ENCODE assay signal across 1 cellular context in genomic region chr11:65569973-65570918, GRCh38.
TF ChIP-seq lines count a peak whose summit lies in the region.

ZNRD2 (plus strand) TSS chr11:65570477; CDS start chr11:65570492, 15 bp downstream.

TF ChIP-seq in HepG2, 621 proteins besides CTCF, POLR2A, EP300 and RAD21 (continued from another document and continues in another):
- TF ChIP-seq THAP9 (CRISPR knock-in tag; IDR thresholded peaks at IDR 0.05; ENCODE audit: borderline replicate concordance): peak; percentile 96
- no peak for TF ChIP-seq NCOA5 (CRISPR knock-in tag; IDR thresholded peaks at IDR 0.05)
- no peak for TF ChIP-seq ONECUT2 (CRISPR knock-in tag; IDR thresholded peaks at IDR 0.05)
- peak; percentile 62 for TF ChIP-seq HMGXB3 (CRISPR knock-in tag; IDR thresholded peaks at IDR 0.05; ENCODE audit: borderline replicate concordance)
- no peak for TF ChIP-seq ZNF17 (CRISPR knock-in tag; IDR thresholded peaks at IDR 0.05)
- peak; percentile 81 for TF ChIP-seq ZNF543 (CRISPR knock-in tag; IDR thresholded peaks at IDR 0.05)
- peak; percentile 59 for TF ChIP-seq MED8 (CRISPR knock-in tag; IDR thresholded peaks at IDR 0.05; ENCODE audit: insufficient replicate concordance)
- TF ChIP-seq CBFB (CRISPR knock-in tag; IDR thresholded peaks at IDR 0.05): no peak; the same call in none of the 2 replicates
- TF ChIP-seq MIER3 (CRISPR knock-in tag; IDR thresholded peaks at IDR 0.05; ENCODE audit: borderline replicate concordance): peak; percentile 71; the same call in 1 of the 2 replicates
- TF ChIP-seq, protein P1, sequence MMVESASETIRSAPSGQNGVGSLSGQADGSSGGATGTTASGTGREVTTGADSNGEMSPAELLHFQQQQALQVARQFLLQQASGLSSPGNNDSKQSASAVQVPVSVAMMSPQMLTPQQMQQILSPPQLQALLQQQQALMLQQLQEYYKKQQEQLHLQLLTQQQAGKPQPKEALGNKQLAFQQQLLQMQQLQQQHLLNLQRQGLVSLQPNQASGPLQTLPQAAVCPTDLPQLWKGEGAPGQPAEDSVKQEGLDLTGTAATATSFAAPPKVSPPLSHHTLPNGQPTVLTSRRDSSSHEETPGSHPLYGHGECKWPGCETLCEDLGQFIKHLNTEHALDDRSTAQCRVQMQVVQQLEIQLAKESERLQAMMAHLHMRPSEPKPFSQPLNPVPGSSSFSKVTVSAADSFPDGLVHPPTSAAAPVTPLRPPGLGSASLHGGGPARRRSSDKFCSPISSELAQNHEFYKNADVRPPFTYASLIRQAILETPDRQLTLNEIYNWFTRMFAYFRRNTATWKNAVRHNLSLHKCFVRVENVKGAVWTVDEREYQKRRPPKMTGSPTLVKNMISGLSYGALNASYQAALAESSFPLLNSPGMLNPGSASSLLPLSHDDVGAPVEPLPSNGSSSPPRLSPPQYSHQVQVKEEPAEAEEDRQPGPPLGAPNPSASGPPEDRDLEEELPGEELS (CRISPR knock-in tag; IDR thresholded peaks at IDR 0.05): peak; percentile 55
- TF ChIP-seq PLSCR1 (CRISPR knock-in tag; IDR thresholded peaks at IDR 0.05; ENCODE audit: borderline replicate concordance): no peak
- peak; percentile 98 for TF ChIP-seq KDM5A (IDR thresholded peaks at IDR 0.05; ENCODE audit: borderline replicate concordance, low read length)
- TF ChIP-seq ZFP36L1 (CRISPR knock-in tag; IDR thresholded peaks at IDR 0.05): no peak; the same call in 1 of the 2 replicates
- TF ChIP-seq TFAP4 (IDR thresholded peaks at IDR 0.05; ENCODE audit: borderline replicate concordance, low read depth): 0 out of 2 replicates have a peak, but pooled peaks have one; percentile 28
- no peak for TF ChIP-seq ZMAT5 (CRISPR knock-in tag; IDR thresholded peaks at IDR 0.05; ENCODE audit: borderline replicate concordance, low read depth)
- TF ChIP-seq, protein P2, sequence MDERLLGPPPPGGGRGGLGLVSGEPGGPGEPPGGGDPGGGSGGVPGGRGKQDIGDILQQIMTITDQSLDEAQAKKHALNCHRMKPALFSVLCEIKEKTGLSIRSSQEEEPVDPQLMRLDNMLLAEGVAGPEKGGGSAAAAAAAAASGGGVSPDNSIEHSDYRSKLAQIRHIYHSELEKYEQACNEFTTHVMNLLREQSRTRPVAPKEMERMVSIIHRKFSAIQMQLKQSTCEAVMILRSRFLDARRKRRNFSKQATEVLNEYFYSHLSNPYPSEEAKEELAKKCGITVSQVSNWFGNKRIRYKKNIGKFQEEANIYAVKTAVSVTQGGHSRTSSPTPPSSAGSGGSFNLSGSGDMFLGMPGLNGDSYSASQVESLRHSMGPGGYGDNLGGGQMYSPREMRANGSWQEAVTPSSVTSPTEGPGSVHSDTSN (CRISPR knock-in tag; IDR thresholded peaks at IDR 0.05): no peak
- no peak for TF ChIP-seq ZNF605 (CRISPR knock-in tag; IDR thresholded peaks at IDR 0.05)
- TF ChIP-seq ZNF556 (CRISPR knock-in tag; IDR thresholded peaks at IDR 0.05; ENCODE audit: borderline replicate concordance): peak; percentile 76; the same call in 1 of the 2 replicates
- TF ChIP-seq FOXO1 (CRISPR knock-in tag; IDR thresholded peaks at IDR 0.05): peak; percentile 82
- no peak for TF ChIP-seq ADNP (CRISPR knock-in tag; IDR thresholded peaks at IDR 0.05)
- TF ChIP-seq TCF12 (IDR thresholded peaks at IDR 0.05): no peak
- peak; percentile 50; the same call in 1 of the 2 replicates for TF ChIP-seq TCF12 (CRISPR knock-in tag; IDR thresholded peaks at IDR 0.05)
- TF ChIP-seq TCF7 (IDR thresholded peaks at IDR 0.05; ENCODE audit: low read depth): 0 out of 2 replicates have a peak, but pooled peaks have one; percentile 14
- TF ChIP-seq RFX3 (CRISPR knock-in tag; IDR thresholded peaks at IDR 0.05): peak; percentile 50; the same call in 1 of the 2 replicates
- TF ChIP-seq ZNF343 (CRISPR knock-in tag; IDR thresholded peaks at IDR 0.05): peak; percentile 71; the same call in 1 of the 2 replicates
- TF ChIP-seq KAT7 (CRISPR knock-in tag; IDR thresholded peaks at IDR 0.05; ENCODE audit: borderline replicate concordance): peak; percentile 70; the same call in 1 of the 2 replicates
- peak; percentile 95 for TF ChIP-seq IRF2 (CRISPR knock-in tag; IDR thresholded peaks at IDR 0.05)
- no peak for TF ChIP-seq IRX3 (CRISPR knock-in tag; IDR thresholded peaks at IDR 0.05; ENCODE audit: borderline replicate concordance, low read depth)
- peak; percentile 72; the same call in 1 of the 2 replicates for TF ChIP-seq TAF1 (CRISPR knock-in tag; IDR thresholded peaks at IDR 0.05)
- no peak for TF ChIP-seq CC2D1A (CRISPR knock-in tag; IDR thresholded peaks at IDR 0.05)
- TF ChIP-seq ELF1 (CRISPR knock-in tag; IDR thresholded peaks at IDR 0.05): peak; percentile 90
- no peak for TF ChIP-seq PCBP2 (optimal IDR thresholded peaks at IDR 0.05; ENCODE audit: low read depth, low read length, poor library complexity, severe bottlenecking)
- TF ChIP-seq ZGPAT (CRISPR knock-in tag; IDR thresholded peaks at IDR 0.05): peak; percentile 96
- TF ChIP-seq ZNF530 (CRISPR knock-in tag; IDR thresholded peaks at IDR 0.05; ENCODE audit: low read depth): no peak
- TF ChIP-seq ZNF253 (CRISPR knock-in tag; IDR thresholded peaks at IDR 0.05; ENCODE audit: borderline replicate concordance): no peak
- peak; percentile 66 for TF ChIP-seq ZNF567 (CRISPR knock-in tag; IDR thresholded peaks at IDR 0.05; ENCODE audit: borderline replicate concordance)
- no peak for TF ChIP-seq ZNF703 (CRISPR knock-in tag; IDR thresholded peaks at IDR 0.05; ENCODE audit: borderline replicate concordance)
- TF ChIP-seq, protein P3, sequence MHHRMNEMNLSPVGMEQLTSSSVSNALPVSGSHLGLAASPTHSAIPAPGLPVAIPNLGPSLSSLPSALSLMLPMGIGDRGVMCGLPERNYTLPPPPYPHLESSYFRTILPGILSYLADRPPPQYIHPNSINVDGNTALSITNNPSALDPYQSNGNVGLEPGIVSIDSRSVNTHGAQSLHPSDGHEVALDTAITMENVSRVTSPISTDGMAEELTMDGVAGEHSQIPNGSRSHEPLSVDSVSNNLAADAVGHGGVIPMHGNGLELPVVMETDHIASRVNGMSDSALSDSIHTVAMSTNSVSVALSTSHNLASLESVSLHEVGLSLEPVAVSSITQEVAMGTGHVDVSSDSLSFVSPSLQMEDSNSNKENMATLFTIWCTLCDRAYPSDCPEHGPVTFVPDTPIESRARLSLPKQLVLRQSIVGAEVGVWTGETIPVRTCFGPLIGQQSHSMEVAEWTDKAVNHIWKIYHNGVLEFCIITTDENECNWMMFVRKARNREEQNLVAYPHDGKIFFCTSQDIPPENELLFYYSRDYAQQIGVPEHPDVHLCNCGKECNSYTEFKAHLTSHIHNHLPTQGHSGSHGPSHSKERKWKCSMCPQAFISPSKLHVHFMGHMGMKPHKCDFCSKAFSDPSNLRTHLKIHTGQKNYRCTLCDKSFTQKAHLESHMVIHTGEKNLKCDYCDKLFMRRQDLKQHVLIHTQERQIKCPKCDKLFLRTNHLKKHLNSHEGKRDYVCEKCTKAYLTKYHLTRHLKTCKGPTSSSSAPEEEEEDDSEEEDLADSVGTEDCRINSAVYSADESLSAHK (CRISPR knock-in tag; IDR thresholded peaks at IDR 0.05; ENCODE audit: borderline replicate concordance): 0 out of 2 replicates have a peak, but pooled peaks have one; percentile 51
- TF ChIP-seq CREM (IDR thresholded peaks at IDR 0.05): peak; percentile 99
- TF ChIP-seq CREM (CRISPR knock-in tag; IDR thresholded peaks at IDR 0.05): peak; percentile 95
- TF ChIP-seq HMG20A (CRISPR knock-in tag; IDR thresholded peaks at IDR 0.05; ENCODE audit: borderline replicate concordance): no peak
- peak; percentile 78; the same call in 1 of the 2 replicates for TF ChIP-seq GLI4 (CRISPR knock-in tag; IDR thresholded peaks at IDR 0.05; ENCODE audit: borderline replicate concordance)
- TF ChIP-seq HOXA9 (CRISPR knock-in tag; IDR thresholded peaks at IDR 0.05; ENCODE audit: borderline replicate concordance): no peak
- no peak for TF ChIP-seq ZFP62 (CRISPR knock-in tag; IDR thresholded peaks at IDR 0.05)
- peak; percentile 95; the same call in 1 of the 2 replicates for TF ChIP-seq GTF3A (CRISPR knock-in tag; conservative IDR thresholded peaks at IDR 0.05)
- no peak; the same call in 1 of the 2 replicates for TF ChIP-seq ELF3 (CRISPR knock-in tag; IDR thresholded peaks at IDR 0.05)
- no peak for TF ChIP-seq ZNF569 (CRISPR knock-in tag; IDR thresholded peaks at IDR 0.05; ENCODE audit: borderline replicate concordance)
- peak; percentile 88 for TF ChIP-seq ZNF619 (CRISPR knock-in tag; IDR thresholded peaks at IDR 0.05)
- no peak for TF ChIP-seq ZNF883 (CRISPR knock-in tag; IDR thresholded peaks at IDR 0.05; ENCODE audit: not compliant biosample characterization)
- no peak for TF ChIP-seq NBN (conservative IDR thresholded peaks at IDR 0.05)
- no peak for TF ChIP-seq ZNF282 (IDR thresholded peaks at IDR 0.05; ENCODE audit: partially characterized antibody)
